8 cellular contexts compared by ENCODE assay signal in the genomic region with DNA sequence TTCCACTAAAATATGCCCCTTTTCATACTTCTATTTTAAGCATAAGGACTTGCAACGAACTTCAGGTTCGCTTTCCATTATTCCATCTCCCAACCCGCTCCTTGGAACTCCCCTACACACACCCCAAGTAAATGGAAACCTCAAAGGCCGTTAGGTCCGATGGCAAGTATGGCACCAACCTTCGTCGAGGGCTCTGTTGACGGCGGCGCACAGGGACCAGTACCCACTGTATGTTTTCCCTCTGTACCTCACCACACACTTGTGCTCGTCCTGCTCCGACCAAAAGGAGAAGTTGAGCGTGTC. TPM values are rescaled to one million over a fixed set of nuclear protein-coding genes. Genes with fewer than 3 reads are reported as not detected.
DNase-seq lines count a peak whose midpoint lies in the region; ATAC-seq and TF ChIP-seq lines count a peak whose summit lies in the region.

No MANE protein-coding gene starts in this region.

- H3K4me1 Mint-ChIP-seq in activated naive CD8-positive, alpha-beta T cell treated with anti-CD3 and anti-CD28 coated beads, Interleukin-2, amount 50 U/mL, for 24 hours = peaks cover 20% of the 10 kb centered on the region

- H3K4me3 Mint-ChIP-seq in activated naive CD8-positive, alpha-beta T cell treated with anti-CD3 and anti-CD28 coated beads, Interleukin-2, amount 50 U/mL, for 24 hours = peak overlapping the region; percentile 93

- in situ Hi-C loops in GM13976 (cut with MboI; ENCODE audit: low sequenced_read_pairs, unreplicated experiment) = no loop called here
- in situ Hi-C loops in transverse colon (cut with MboI; ENCODE audit: low pct_ligation_motif_present in 1 of 4, low pct_unique_long_range_greater_than_20kb in 1 of 4, low sequenced_read_pairs in 3 of 4) = loop anchor here in 1 of 4 donors (25.0 kb wide), 1 partner anchor 1981 kb away; a partner anchor contains a TSS

- TF ChIP-seq CTCF in GM13976 (IDR thresholded peaks at IDR 0.05; ENCODE audit: borderline replicate concordance, control extremely low read depth, extremely low read depth, insufficient read depth, missing control alignments) (no peak), liver (IDR thresholded peaks at IDR 0.05; ENCODE audit: low read depth, low read length, missing input control) (no peak), transverse colon (IDR thresholded peaks at IDR 0.05) (no peak)

- H3K36me3 Mint-ChIP-seq in activated naive CD8-positive, alpha-beta T cell treated with anti-CD3 and anti-CD28 coated beads, Interleukin-2, amount 50 U/mL, for 24 hours (ENCODE audit: low read depth) = peaks cover 15% of the 10 kb centered on the region

- peak overlapping the region; percentile 92 for H3K27ac Mint-ChIP-seq in activated naive CD8-positive, alpha-beta T cell treated with anti-CD3 and anti-CD28 coated beads, Interleukin-2, amount 50 U/mL, for 24 hours

- DNase-seq in GM13976 (ENCODE audit: low spot score) (peak; percentile 65), transverse colon (no peak), cerebellum (ENCODE audit: low spot score) (no peak), HuH-7.5 (ENCODE audit: low spot score) (no peak)
- DNase-seq in activated naive CD8-positive, alpha-beta T cell treated with anti-CD3 and anti-CD28 coated beads, Interleukin-2, amount 50 U/mL, for 24 hours = peak; percentile 43
- DNase-seq in stimulated activated naive CD4-positive, alpha-beta T cell treated with Interleukin-2 at 50 U/mL for 16 hours (lab: John Stamatoyannopoulos, UW) = no peak

- H3K27me3 ChIP-seq in liver (ENCODE audit: control insufficient read depth in 4 of 4, insufficient read depth in 4 of 4, low read length in 3 of 4) = no peaks in the 10 kb centered on the region
- H3K27me3 ChIP-seq in transverse colon = no peaks in the 10 kb centered on the region

- H3K9me3 Mint-ChIP-seq in activated naive CD8-positive, alpha-beta T cell treated with anti-CD3 and anti-CD28 coated beads, Interleukin-2, amount 50 U/mL, for 24 hours = no peaks in the 10 kb centered on the region

- peak; percentile 50 for ATAC-seq in activated naive CD8-positive, alpha-beta T cell treated with anti-CD3 and anti-CD28 coated beads, Interleukin-2, amount 50 U/mL, for 24 hours

- no peaks in the 10 kb centered on the region for H3K27me3 Mint-ChIP-seq in activated naive CD8-positive, alpha-beta T cell treated with anti-CD3 and anti-CD28 coated beads, Interleukin-2, amount 50 U/mL, for 24 hours

- no peak for TF ChIP-seq RAD21 in liver (IDR thresholded peaks at IDR 0.05)

- H3K4me3 ChIP-seq in liver (ENCODE audit: low read depth in 1 of 3, low read length in 3 of 3) (peak overlapping the region; percentile 75 to 91 (median 86)), transverse colon (peak overlapping the region; percentile 58 to 79 (median 66))

- H3K4me1 ChIP-seq in liver (ENCODE audit: control insufficient read depth in 4 of 4, insufficient read depth in 4 of 4, low read length in 3 of 4) (peaks cover 2 to 16% (median 8%) of the 10 kb centered on the region in 4 donors), transverse colon (peaks cover 4 to 23% (median 8%) of the 10 kb centered on the region in 4 donors)

- no peak for TF ChIP-seq POLR2A in transverse colon (IDR thresholded peaks at IDR 0.05)

- H3K9ac ChIP-seq in liver (ENCODE audit: low read depth in 1 of 2, low read length in 2 of 2) = peak overlapping the region; percentile 61 to 80

- 12% methylated on average over 13 of the region's 13 CpGs for WGBS in liver
- 41 to 48% methylated on average over 7 to 13 of the region's 13 CpGs for WGBS in transverse colon (ENCODE audit: low coverage in 1 of 2), 2 donors

- H3K36me3 ChIP-seq in KOPT-K1 (ENCODE audit: insufficient read depth, low read length) = peaks cover 9% of the 10 kb centered on the region; the same call in 1 of the 2 replicates
- H3K36me3 ChIP-seq in liver (ENCODE audit: control insufficient read depth in 4 of 4, insufficient read depth in 3 of 4, low read depth in 1 of 4, low read length in 3 of 4) = peaks cover 0 to 3% (median 1%) of the 10 kb centered on the region in 4 donors
- no peaks in the 10 kb centered on the region for H3K36me3 ChIP-seq in transverse colon

- intact Hi-C loops in transverse colon (cut with DNase I; ENCODE audit: low total_unique reads) = no loop called here

- H3K27ac ChIP-seq in KOPT-K1 (ENCODE audit: low read depth, low read length, poor library complexity, severe bottlenecking) (peak overlapping the region; percentile 71), liver (ENCODE audit: low read depth in 1 of 2, low read length in 2 of 2) (peak overlapping the region; percentile 73 to 79), transverse colon (peak overlapping the region; percentile 89 to 93 (median 90))

- TF ChIP-seq EP300 in transverse colon (IDR thresholded peaks at IDR 0.05; ENCODE audit: low read depth) = no peak

- no peaks in the 10 kb centered on the region for H3K9me3 ChIP-seq in KOPT-K1 (ENCODE audit: insufficient read depth, low read length, poor library complexity, severe bottlenecking)
- no peaks in the 10 kb centered on the region for H3K9me3 ChIP-seq in liver (ENCODE audit: control insufficient read depth in 4 of 4, low read length in 3 of 4)
- no peaks in the 10 kb centered on the region for H3K9me3 ChIP-seq in transverse colon

TF ChIP-seq in liver, 16 proteins besides CTCF, POLR2A, EP300 and RAD21:
- TF ChIP-seq, protein P1, sequence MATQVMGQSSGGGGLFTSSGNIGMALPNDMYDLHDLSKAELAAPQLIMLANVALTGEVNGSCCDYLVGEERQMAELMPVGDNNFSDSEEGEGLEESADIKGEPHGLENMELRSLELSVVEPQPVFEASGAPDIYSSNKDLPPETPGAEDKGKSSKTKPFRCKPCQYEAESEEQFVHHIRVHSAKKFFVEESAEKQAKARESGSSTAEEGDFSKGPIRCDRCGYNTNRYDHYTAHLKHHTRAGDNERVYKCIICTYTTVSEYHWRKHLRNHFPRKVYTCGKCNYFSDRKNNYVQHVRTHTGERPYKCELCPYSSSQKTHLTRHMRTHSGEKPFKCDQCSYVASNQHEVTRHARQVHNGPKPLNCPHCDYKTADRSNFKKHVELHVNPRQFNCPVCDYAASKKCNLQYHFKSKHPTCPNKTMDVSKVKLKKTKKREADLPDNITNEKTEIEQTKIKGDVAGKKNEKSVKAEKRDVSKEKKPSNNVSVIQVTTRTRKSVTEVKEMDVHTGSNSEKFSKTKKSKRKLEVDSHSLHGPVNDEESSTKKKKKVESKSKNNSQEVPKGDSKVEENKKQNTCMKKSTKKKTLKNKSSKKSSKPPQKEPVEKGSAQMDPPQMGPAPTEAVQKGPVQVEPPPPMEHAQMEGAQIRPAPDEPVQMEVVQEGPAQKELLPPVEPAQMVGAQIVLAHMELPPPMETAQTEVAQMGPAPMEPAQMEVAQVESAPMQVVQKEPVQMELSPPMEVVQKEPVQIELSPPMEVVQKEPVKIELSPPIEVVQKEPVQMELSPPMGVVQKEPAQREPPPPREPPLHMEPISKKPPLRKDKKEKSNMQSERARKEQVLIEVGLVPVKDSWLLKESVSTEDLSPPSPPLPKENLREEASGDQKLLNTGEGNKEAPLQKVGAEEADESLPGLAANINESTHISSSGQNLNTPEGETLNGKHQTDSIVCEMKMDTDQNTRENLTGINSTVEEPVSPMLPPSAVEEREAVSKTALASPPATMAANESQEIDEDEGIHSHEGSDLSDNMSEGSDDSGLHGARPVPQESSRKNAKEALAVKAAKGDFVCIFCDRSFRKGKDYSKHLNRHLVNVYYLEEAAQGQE (IDR thresholded peaks at IDR 0.05) = no peak
- no peak for TF ChIP-seq RXRA (IDR thresholded peaks at IDR 0.05)
- TF ChIP-seq FOXA2 (IDR thresholded peaks at IDR 0.05) = no peak
- TF ChIP-seq TAF1 (conservative IDR thresholded peaks at IDR 0.05) = no peak
- no peak for TF ChIP-seq GABPA (IDR thresholded peaks at IDR 0.05 in 1 of 2, conservative IDR thresholded peaks at IDR 0.05 in 1 of 2)
- no peak for TF ChIP-seq HNF4A (conservative IDR thresholded peaks at IDR 0.05)
- TF ChIP-seq, protein P2, sequence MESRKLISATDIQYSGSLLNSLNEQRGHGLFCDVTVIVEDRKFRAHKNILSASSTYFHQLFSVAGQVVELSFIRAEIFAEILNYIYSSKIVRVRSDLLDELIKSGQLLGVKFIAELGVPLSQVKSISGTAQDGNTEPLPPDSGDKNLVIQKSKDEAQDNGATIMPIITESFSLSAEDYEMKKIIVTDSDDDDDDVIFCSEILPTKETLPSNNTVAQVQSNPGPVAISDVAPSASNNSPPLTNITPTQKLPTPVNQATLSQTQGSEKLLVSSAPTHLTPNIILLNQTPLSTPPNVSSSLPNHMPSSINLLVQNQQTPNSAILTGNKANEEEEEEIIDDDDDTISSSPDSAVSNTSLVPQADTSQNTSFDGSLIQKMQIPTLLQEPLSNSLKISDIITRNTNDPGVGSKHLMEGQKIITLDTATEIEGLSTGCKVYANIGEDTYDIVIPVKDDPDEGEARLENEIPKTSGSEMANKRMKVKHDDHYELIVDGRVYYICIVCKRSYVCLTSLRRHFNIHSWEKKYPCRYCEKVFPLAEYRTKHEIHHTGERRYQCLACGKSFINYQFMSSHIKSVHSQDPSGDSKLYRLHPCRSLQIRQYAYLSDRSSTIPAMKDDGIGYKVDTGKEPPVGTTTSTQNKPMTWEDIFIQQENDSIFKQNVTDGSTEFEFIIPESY (IDR thresholded peaks at IDR 0.05) = no peak
- no peak for TF ChIP-seq SP1 (IDR thresholded peaks at IDR 0.05)
- no peak for TF ChIP-seq NR2F2 (IDR thresholded peaks at IDR 0.05)
- TF ChIP-seq HNF4G (IDR thresholded peaks at IDR 0.05) = no peak

RNA-seq across cellular contexts. Expression of a gene that starts 24.1 kb away (rescaled TPM):
- 100 to 1,000 TPM; 281 to 403 TPM for total RNA-seq in liver
- polyA plus RNA-seq in liver = 100 to 1,000 TPM; 137 to 182 TPM
- total RNA-seq in transverse colon = 100 to 1,000 TPM; 132 to 406 (median 278) TPM
- 553 TPM for total RNA-seq in cerebellum

RNA-seq across cellular contexts. Expression of a gene that starts 24.7 kb away (rescaled TPM):
- total RNA-seq in liver = 10 to 100 TPM in 1 of 2 donors, 1 to 10 TPM in 1; 5.4 to 10.4 TPM
- polyA plus RNA-seq in liver = 1 to 10 TPM; 2.0 to 2.6 TPM
- total RNA-seq in transverse colon = 10 to 100 TPM in 2 of 4 donors, 1 to 10 TPM in 2; 1.8 to 13.1 (median 9.1) TPM
- 16.9 TPM for total RNA-seq in cerebellum

RNA-seq across cellular contexts. Expression of a gene that starts 34.7 kb away (rescaled TPM):
- total RNA-seq in liver (1 to 10 TPM; 1.1 to 5.1 TPM), transverse colon (1 to 10 TPM in 3 of 4 donors, under 1 TPM in 1; 0.75 to 5.2 (median 3.6) TPM), cerebellum (13.3 TPM)
- 1 to 10 TPM in 1 of 2 donors, under 1 TPM in 1; 0.55 to 2.1 TPM for polyA plus RNA-seq in liver

Comparison
In these comparisons a context has a peak if more than half of its experiments do, and no peak if none do; other contexts are left out.
1. DNase-seq: peak in GM13976 (single experiment) and activated naive CD8-positive, alpha-beta T cell treated with anti-CD3 and anti-CD28 coated beads, Interleukin-2, amount 50 U/mL, for 24 hours (single experiment); none in transverse colon (single experiment), cerebellum (single experiment), stimulated activated naive CD4-positive, alpha-beta T cell treated with Interleukin-2 at 50 U/mL for 16 hours (single experiment) and HuH-7.5 (single experiment).
2. Peak in every context shown above with its lines, with median percentiles within 50 percentile points of each other: H3K27ac ChIP-seq.